1 cellular context compared by ENCODE assay signal in the genomic region with DNA sequence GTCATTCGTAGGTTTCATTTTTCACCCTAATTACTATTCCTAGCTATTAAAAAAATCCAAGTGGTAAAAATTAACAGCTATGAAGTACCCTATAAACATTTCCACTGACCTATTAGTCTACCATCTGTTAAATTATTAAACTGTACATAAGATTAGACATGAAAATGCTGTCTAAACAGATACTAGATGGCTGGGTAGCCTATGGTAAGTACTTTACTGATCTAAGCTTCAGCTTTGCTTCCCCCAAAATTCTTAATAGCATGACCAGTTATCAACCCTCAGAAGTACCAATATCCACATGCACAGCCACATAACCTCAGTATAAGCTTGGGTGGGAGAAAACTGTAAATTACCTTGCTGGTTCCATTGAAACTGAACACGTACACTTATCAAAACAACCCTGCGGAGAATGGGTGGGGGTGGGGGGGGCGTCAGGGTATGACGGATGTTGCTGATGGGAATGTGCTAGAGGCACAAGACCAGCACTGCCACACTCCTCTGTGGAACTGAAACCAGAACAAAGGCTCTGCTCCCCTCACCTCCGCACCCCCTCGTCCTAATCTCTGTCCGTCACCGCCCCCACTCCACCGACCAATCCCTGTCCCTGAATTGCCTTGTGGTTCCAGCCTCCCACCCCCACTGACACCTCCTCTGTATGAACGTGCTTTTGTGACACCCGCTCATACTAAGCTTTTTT.
TF ChIP-seq lines count a peak whose summit lies in the region.

No MANE protein-coding gene starts in this region.

TF ChIP-seq in HEK293, 187 proteins besides CTCF, POLR2A, EP300 and RAD21 (continued from another document):
- TF ChIP-seq, protein P1, sequence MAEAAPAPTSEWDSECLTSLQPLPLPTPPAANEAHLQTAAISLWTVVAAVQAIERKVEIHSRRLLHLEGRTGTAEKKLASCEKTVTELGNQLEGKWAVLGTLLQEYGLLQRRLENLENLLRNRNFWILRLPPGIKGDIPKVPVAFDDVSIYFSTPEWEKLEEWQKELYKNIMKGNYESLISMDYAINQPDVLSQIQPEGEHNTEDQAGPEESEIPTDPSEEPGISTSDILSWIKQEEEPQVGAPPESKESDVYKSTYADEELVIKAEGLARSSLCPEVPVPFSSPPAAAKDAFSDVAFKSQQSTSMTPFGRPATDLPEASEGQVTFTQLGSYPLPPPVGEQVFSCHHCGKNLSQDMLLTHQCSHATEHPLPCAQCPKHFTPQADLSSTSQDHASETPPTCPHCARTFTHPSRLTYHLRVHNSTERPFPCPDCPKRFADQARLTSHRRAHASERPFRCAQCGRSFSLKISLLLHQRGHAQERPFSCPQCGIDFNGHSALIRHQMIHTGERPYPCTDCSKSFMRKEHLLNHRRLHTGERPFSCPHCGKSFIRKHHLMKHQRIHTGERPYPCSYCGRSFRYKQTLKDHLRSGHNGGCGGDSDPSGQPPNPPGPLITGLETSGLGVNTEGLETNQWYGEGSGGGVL (tag by site-specific recombination; IDR thresholded peaks at IDR 0.05), result peak; percentile 87
- TF ChIP-seq EGR2 (tag by site-specific recombination; IDR thresholded peaks at IDR 0.05; ENCODE audit: low read depth), result peak; percentile 99
- TF ChIP-seq ZFHX2 (tag by site-specific recombination; conservative IDR thresholded peaks at IDR 0.05), result peak; percentile 98
- TF ChIP-seq ZNF341 (tag by site-specific recombination; IDR thresholded peaks at IDR 0.05; ENCODE audit: low read depth), result peak; percentile 46; the same call in 1 of the 2 replicates
- TF ChIP-seq, protein P2, sequence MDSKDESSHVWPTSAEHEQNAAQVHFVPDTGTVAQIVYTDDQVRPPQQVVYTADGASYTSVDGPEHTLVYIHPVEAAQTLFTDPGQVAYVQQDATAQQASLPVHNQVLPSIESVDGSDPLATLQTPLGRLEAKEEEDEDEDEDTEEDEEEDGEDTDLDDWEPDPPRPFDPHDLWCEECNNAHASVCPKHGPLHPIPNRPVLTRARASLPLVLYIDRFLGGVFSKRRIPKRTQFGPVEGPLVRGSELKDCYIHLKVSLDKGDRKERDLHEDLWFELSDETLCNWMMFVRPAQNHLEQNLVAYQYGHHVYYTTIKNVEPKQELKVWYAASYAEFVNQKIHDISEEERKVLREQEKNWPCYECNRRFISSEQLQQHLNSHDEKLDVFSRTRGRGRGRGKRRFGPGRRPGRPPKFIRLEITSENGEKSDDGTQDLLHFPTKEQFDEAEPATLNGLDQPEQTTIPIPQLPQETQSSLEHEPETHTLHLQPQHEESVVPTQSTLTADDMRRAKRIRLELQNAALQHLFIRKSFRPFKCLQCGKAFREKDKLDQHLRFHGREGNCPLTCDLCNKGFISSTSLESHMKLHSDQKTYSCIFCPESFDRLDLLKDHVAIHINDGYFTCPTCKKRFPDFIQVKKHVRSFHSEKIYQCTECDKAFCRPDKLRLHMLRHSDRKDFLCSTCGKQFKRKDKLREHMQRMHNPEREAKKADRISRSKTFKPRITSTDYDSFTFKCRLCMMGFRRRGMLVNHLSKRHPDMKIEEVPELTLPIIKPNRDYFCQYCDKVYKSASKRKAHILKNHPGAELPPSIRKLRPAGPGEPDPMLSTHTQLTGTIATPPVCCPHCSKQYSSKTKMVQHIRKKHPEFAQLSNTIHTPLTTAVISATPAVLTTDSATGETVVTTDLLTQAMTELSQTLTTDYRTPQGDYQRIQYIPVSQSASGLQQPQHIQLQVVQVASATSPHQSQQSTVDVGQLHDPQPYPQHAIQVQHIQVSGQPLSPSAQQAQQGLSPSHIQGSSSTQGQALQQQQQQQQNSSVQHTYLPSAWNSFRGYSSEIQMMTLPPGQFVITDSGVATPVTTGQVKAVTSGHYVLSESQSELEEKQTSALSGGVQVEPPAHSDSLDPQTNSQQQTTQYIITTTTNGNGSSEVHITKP (tag by site-specific recombination; IDR thresholded peaks at IDR 0.05), result peak; percentile 66
- TF ChIP-seq ZNF629 (tag by site-specific recombination; IDR thresholded peaks at IDR 0.05), result peak; percentile 65; the same call in 1 of the 2 replicates
- no peak for TF ChIP-seq ZNF24 (tag by site-specific recombination; IDR thresholded peaks at IDR 0.05)
- peak; percentile 91 for TF ChIP-seq ZNF600 (tag by site-specific recombination; IDR thresholded peaks at IDR 0.05)
- TF ChIP-seq SP2 (tag by site-specific recombination; IDR thresholded peaks at IDR 0.05), result peak; percentile 66
- peak; percentile 45; the same call in 1 of the 2 replicates for TF ChIP-seq GLIS1 (tag by site-specific recombination; IDR thresholded peaks at IDR 0.05)
- TF ChIP-seq, protein P3, sequence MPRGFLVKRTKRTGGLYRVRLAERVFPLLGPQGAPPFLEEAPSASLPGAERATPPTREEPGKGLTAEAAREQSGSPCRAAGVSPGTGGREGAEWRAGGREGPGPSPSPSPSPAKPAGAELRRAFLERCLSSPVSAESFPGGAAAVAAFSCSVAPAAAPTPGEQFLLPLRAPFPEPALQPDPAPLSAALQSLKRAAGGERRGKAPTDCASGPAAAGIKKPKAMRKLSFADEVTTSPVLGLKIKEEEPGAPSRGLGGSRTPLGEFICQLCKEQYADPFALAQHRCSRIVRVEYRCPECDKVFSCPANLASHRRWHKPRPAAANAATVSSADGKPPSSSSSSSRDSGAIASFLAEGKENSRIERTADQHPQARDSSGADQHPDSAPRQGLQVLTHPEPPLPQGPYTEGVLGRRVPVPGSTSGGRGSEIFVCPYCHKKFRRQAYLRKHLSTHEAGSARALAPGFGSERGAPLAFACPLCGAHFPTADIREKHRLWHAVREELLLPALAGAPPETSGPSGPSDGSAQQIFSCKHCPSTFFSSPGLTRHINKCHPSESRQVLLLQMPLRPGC (tag by site-specific recombination; IDR thresholded peaks at IDR 0.05), result 0 out of 2 replicates have a peak, but pooled peaks have one; percentile 17
- no peak for TF ChIP-seq ZNF274 (IDR thresholded peaks at IDR 0.05; ENCODE audit: low read length)
- no peak for TF ChIP-seq ZNF274 (tag by site-specific recombination; IDR thresholded peaks at IDR 0.05; ENCODE audit: borderline replicate concordance)
- peak; percentile 64; the same call in 1 of the 2 replicates for TF ChIP-seq SP7 (tag by site-specific recombination; IDR thresholded peaks at IDR 0.05)
- peak; percentile 38; the same call in 1 of the 2 replicates for TF ChIP-seq WT1 (tag by site-specific recombination; IDR thresholded peaks at IDR 0.05)
